ENCODE assay signal across 25 cellular contexts in genomic region chr4:3361406-3361805, GRCh38.
A peak's percentile ranks its signal among the peaks of the same experiment; 100 is the strongest.
DNase-seq lines count a peak whose midpoint lies in the region; ATAC-seq and TF ChIP-seq lines count a peak whose summit lies in the region.
"Had no signal": no experiment of that assay in that cellular context is flagged by ENCODE, and none has a peak within 500 bp of the region (broad histone marks: within the 10 kb centered on the region; RNA-seq: fewer than 3 reads in every experiment).

No MANE protein-coding gene starts in this region.

- H3K9me3 ChIP-seq in T-helper 17 cell (ENCODE audit: control insufficient read depth, low read length, poor library complexity, severe bottlenecking) (no peaks in the 10 kb centered on the region), stomach (no peaks in the 10 kb centered on the region)
- H3K9me3 ChIP-seq: MG63 had no signal

- H3K27me3 ChIP-seq in stomach = no peaks in the 10 kb centered on the region
- H3K27me3 ChIP-seq: MG63 had no signal

- TF ChIP-seq POLR2A in stomach (IDR thresholded peaks at IDR 0.05) = no peak

- H3K36me3 ChIP-seq in stomach = no peaks in the 10 kb centered on the region
- H3K36me3 ChIP-seq: MG63 had no signal

- WGBS in stomach, 5 donors = 89 to 94% (median 93%) methylated on average over 12 of the region's 12 CpGs

- TF ChIP-seq CTCF in nephron progenitor cell (IDR thresholded peaks at IDR 0.05) (no peak), stomach (IDR thresholded peaks at IDR 0.05) (no peak)

- H3K27ac ChIP-seq in stomach = no peak overlapping the region
- H3K27ac ChIP-seq: 22Rv1, C4-2B, PC-9 had no signal

- peaks cover 9% of the 10 kb centered on the region for H3K27me3 Mint-ChIP-seq in activated CD4-positive, alpha-beta T cell treated with anti-CD3 and anti-CD28 coated beads, Interleukin-2, amount 10 ng/mL, durations not matched to agents 24 days and 14 days
- H3K27me3 Mint-ChIP-seq in T-helper 17 cell (no peaks in the 10 kb centered on the region), nephron progenitor cell (ENCODE audit: low read depth, poor library complexity) (peaks cover 4% of the 10 kb centered on the region)

- intact Hi-C loops in activated CD4-positive, alpha-beta T cell treated with anti-CD3 and anti-CD28 coated beads, Interleukin-2, amount 10 ng/mL, durations not matched to agents 24 days and 14 days (cut with micrococcal nuclease) = no loop called here
- intact Hi-C loops in stomach (cut with DNase I; ENCODE audit: low total_unique reads) = no loop called here

- H3K4me3 ChIP-seq in stomach = no peak overlapping the region
- H3K4me3 ChIP-seq: K562, MG63, PC-9 had no signal

- peak; percentile 40 for DNase-seq in activated CD4-positive, alpha-beta T cell treated with anti-CD3 and anti-CD28 coated beads, Interleukin-2, amount 10 ng/mL, durations not matched to agents 24 days and 14 days
- no peak for DNase-seq in activated CD4-positive, alpha-beta T cell treated with anti-CD3 and anti-CD28 coated beads for 48 hours
- no peak for DNase-seq in T-helper 17 cell
- DNase-seq in nephron progenitor cell = no peak
- DNase-seq in stomach = peak; percentile 24
- DNase-seq in stimulated activated naive CD4-positive, alpha-beta T cell (lab: John Stamatoyannopoulos, UW) = no peak
- DNase-seq: ACHN; CD8-positive, alpha-beta memory T cell; DMS53; GF-D8; H9; HFFc6; MG63; NCI-H1417; NCI-H187; NCI-H2107; NCI-H510A; PC-9; RPMI8226; SHP77 had no signal

- ATAC-seq in T-helper 17 cell (no peak), GM19455 (IDR thresholded peaks at IDR 0.05; ENCODE audit: unreplicated experiment) (no peak), GM21717 (IDR thresholded peaks at IDR 0.05; ENCODE audit: unreplicated experiment) (no peak)
- ATAC-seq: K562 had no signal

- no peaks in the 10 kb centered on the region for H3K9me3 Mint-ChIP-seq in activated CD4-positive, alpha-beta T cell treated with anti-CD3 and anti-CD28 coated beads, Interleukin-2, amount 10 ng/mL, durations not matched to agents 24 days and 14 days
- peaks cover 21% of the 10 kb centered on the region for H3K9me3 Mint-ChIP-seq in nephron progenitor cell
- H3K9me3 Mint-ChIP-seq: CD8-positive, alpha-beta memory T cell; HFFc6 had no signal

- no peaks in the 10 kb centered on the region for H3K36me3 Mint-ChIP-seq in activated CD4-positive, alpha-beta T cell treated with anti-CD3 and anti-CD28 coated beads, Interleukin-2, amount 10 ng/mL, durations not matched to agents 24 days and 14 days (ENCODE audit: low read depth)
- H3K36me3 Mint-ChIP-seq in T-helper 17 cell (ENCODE audit: low read depth) (peaks cover 2% of the 10 kb centered on the region), nephron progenitor cell (ENCODE audit: low read depth) (peaks cover 22% of the 10 kb centered on the region)

- peaks cover 3% of the 10 kb centered on the region for H3K4me1 Mint-ChIP-seq in activated CD4-positive, alpha-beta T cell treated with anti-CD3 and anti-CD28 coated beads, Interleukin-2, amount 10 ng/mL, durations not matched to agents 24 days and 14 days
- H3K4me1 Mint-ChIP-seq in T-helper 17 cell = peaks cover 18% of the 10 kb centered on the region
- peaks cover 65% of the 10 kb centered on the region for H3K4me1 Mint-ChIP-seq in nephron progenitor cell

- H3K4me1 ChIP-seq in stomach = peaks cover 0 to 3% (median 0%) of the 10 kb centered on the region in 4 donors

- no peak overlapping the region for H3K4me3 Mint-ChIP-seq in activated CD4-positive, alpha-beta T cell treated with anti-CD3 and anti-CD28 coated beads, Interleukin-2, amount 10 ng/mL, durations not matched to agents 24 days and 14 days
- H3K4me3 Mint-ChIP-seq in T-helper 17 cell = no peak overlapping the region
- H3K4me3 Mint-ChIP-seq in nephron progenitor cell = no peak overlapping the region
- H3K4me3 Mint-ChIP-seq: CD8-positive, alpha-beta memory T cell; H9; HFFc6 had no signal

- no peak overlapping the region for H3K27ac Mint-ChIP-seq in activated CD4-positive, alpha-beta T cell treated with anti-CD3 and anti-CD28 coated beads, Interleukin-2, amount 10 ng/mL, durations not matched to agents 24 days and 14 days
- peak overlapping the region; percentile 29 for H3K27ac Mint-ChIP-seq in T-helper 17 cell
- H3K27ac Mint-ChIP-seq in nephron progenitor cell = peak overlapping the region; percentile 64
- H3K27ac Mint-ChIP-seq: HFFc6 had no signal

- no peak for TF ChIP-seq EP300 in stomach (IDR thresholded peaks at IDR 0.05)

Comparison
In these comparisons a context has a peak if more than half of its experiments do, and no peak if none do; other contexts are left out.
1. DNase-seq: peak in activated CD4-positive, alpha-beta T cell treated with anti-CD3 and anti-CD28 coated beads, Interleukin-2, amount 10 ng/mL, durations not matched to agents 24 days and 14 days (single experiment) and stomach (single experiment); none in activated CD4-positive, alpha-beta T cell treated with anti-CD3 and anti-CD28 coated beads for 48 hours (single experiment), T-helper 17 cell (0 of 3), nephron progenitor cell (single experiment) and stimulated activated naive CD4-positive, alpha-beta T cell (0 of 6).